In the genomic region with DNA sequence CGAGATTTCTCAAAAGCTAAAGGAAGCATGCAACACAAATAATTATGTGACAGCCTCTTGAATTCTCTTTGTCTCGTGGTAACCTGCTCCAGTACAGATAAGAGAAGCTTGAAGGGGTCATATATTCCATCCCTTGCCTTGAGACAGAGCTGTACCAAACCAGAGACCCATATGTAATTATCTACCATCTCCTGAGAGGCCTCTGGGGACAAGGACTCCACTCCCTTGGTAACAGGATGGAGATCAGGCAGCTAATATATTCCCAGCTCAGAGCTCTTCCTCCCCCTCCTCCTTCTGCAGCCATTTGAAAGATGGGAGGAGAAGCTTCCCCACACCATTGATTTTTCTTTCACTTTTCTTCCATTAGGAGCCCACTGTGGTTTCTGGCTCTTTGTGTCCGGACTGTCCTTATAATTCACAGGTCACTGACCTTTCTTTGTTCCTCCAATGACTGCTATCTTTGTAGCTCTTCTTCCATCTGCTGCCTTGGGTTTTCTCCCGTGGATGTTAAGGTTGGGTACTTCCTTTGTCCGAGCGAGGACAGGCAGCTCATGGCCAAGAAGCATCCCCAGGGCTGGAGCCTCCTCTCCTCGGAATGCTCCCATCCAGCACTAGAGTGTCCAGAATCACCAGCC, we compare ENCODE assay signal across 18 cellular contexts. TPM values are rescaled to one million over a fixed set of nuclear protein-coding genes. Genes with fewer than 3 reads are reported as not detected.
A peak's percentile ranks its signal among the peaks of the same experiment; 100 is the strongest.
DNase-seq lines count a peak whose midpoint lies in the region; ATAC-seq, FAIRE-seq and TF ChIP-seq lines count a peak whose summit lies in the region.
"Had no signal": no experiment of that assay in that cellular context is flagged by ENCODE, and none has a peak within 500 bp of the region (broad histone marks: within the 10 kb centered on the region; RNA-seq: fewer than 3 reads in every experiment).

No MANE protein-coding gene starts in this region.

- CTCF ChIA-PET in HepG2 (lab: Yijun Ruan, JAX; ENCODE audit: low intra/inter-chr PET ratio, low total read pairs) (no interaction called here), A673 (lab: Charles Lee) (no interaction called here)
- CTCF ChIA-PET in activated CD4-positive, alpha-beta memory T cell treated with anti-CD3 and anti-CD28 coated beads, Interleukin-2, amount 10 ng/mL, durations not matched to agents 7 days and 5 days (lab: Charles Lee): interaction anchor here (0.5 kb wide), 1 partner anchor 80 kb away, joined by 4 read pairs; no protein-coding TSS in a partner anchor

- intact Hi-C loops in HepG2 (cut with micrococcal nuclease; ENCODE audit: unreplicated experiment) (loop anchor here (5.0 kb wide), 1 partner anchor 40 kb away; no protein-coding TSS in a partner anchor), right lobe of liver (cut with DNase I) (no loop called here), A673 (cut with micrococcal nuclease; ENCODE audit: unreplicated experiment) (no loop called here)

- no TSS peak for BruUV-seq in HepG2 (replicated peaks; lab: Mats Ljungman, UMichigan)
- BruUV-seq in A673 (replicated peaks; lab: Mats Ljungman, UMichigan): no TSS peak

- H4K20me1 ChIP-seq in HepG2 (ENCODE audit: insufficient read depth, low read length) (no peaks in the 10 kb centered on the region), hepatocyte (ENCODE audit: insufficient read depth, poor library complexity, severe bottlenecking) (no peaks in the 10 kb centered on the region)

- POLR2A ChIA-PET in HepG2 (lab: Yijun Ruan, JAX): no interaction called here
- POLR2A ChIA-PET in activated CD4-positive, alpha-beta memory T cell treated with anti-CD3 and anti-CD28 coated beads, Interleukin-2, amount 10 ng/mL, durations not matched to agents 7 days and 5 days (lab: Charles Lee): no interaction called here
- POLR2A ChIA-PET in A673 (lab: Charles Lee; ENCODE audit: low non-redundant PET): no interaction called here

- TF ChIP-seq CTCF in HepG2 (CRISPR knock-in tag; IDR thresholded peaks at IDR 0.05): no peak
- no peak for TF ChIP-seq CTCF in right lobe of liver (IDR thresholded peaks at IDR 0.05)
- TF ChIP-seq CTCF in hepatocyte (IDR thresholded peaks at IDR 0.05; ENCODE audit: poor library complexity): no peak
- TF ChIP-seq CTCF in A673 (conservative IDR thresholded peaks at IDR 0.05; ENCODE audit: low read depth, low read length): no peak

- no peak overlapping the region for H3K27ac ChIP-seq in HepG2 (ENCODE audit: extremely low read length, insufficient read depth, low read length)
- H3K27ac ChIP-seq in right lobe of liver: no peak overlapping the region
- peak overlapping the region; percentile 97 for H3K27ac ChIP-seq in hepatocyte
- no peak overlapping the region for H3K27ac ChIP-seq in A673 (ENCODE audit: low read depth, low read length, poor library complexity, severe bottlenecking)
- H3K27ac ChIP-seq: lower lobe of right lung, skin epidermis had no signal

- no peak for DNase-seq in HepG2 (ENCODE audit: low spot score)
- no peak for DNase-seq in right lobe of liver
- DNase-seq in NCI-H526 (lab: John Stamatoyannopoulos, UW): peak; percentile 69 to 73
- no peak for DNase-seq in hepatocyte (ENCODE audit: low spot score)
- no peak for DNase-seq in activated CD4-positive, alpha-beta memory T cell treated with anti-CD3 and anti-CD28 coated beads, Interleukin-2, amount 10 ng/mL, durations not matched to agents 7 days and 5 days
- DNase-seq in activated T-cell treated with anti-CD3 and anti-CD28 coated beads for 4 hours: no peak
- DNase-seq in A673 (ENCODE audit: low spot score): no peak
- DNase-seq: activated CD4-positive, alpha-beta T cell treated with anti-CD3 and anti-CD28 coated beads for 36 hours; DND-41; foreskin fibroblast; lower lobe of right lung; NK-92 treated with Interleukin-12 subunit alpha and Interleukin-12 subunit beta, amount 100 ng/mL, for 24 hours; stimulated activated naive CD8-positive, alpha-beta T cell treated with anti-CD3 and anti-CD28 coated beads, Interleukin-15, amount 100 ng/mL, for 72 hours had no signal

- TF ChIP-seq POLR2A in HepG2 (IDR thresholded peaks at IDR 0.05; ENCODE audit: insufficient read depth in 1 of 2, low read depth in 2 of 2, low read length in 2 of 2) (no peak), right lobe of liver (IDR thresholded peaks at IDR 0.05) (no peak)

- no peaks in the 10 kb centered on the region for H3K9me2 ChIP-seq in hepatocyte (replicated peaks; ENCODE audit: insufficient read depth)

- H3K79me2 ChIP-seq in HepG2 (ENCODE audit: insufficient read depth, low read length): no peaks in the 10 kb centered on the region
- H3K79me2 ChIP-seq in hepatocyte: no peaks in the 10 kb centered on the region

- no peaks in the 10 kb centered on the region for H3K4me1 Mint-ChIP-seq in activated CD4-positive, alpha-beta memory T cell treated with anti-CD3 and anti-CD28 coated beads, Interleukin-2, amount 10 ng/mL, durations not matched to agents 7 days and 5 days
- H3K4me1 Mint-ChIP-seq: activated CD4-positive, alpha-beta T cell treated with anti-CD3 and anti-CD28 coated beads for 36 hours; central memory CD8-positive, alpha-beta T cell; stimulated activated naive CD8-positive, alpha-beta T cell treated with anti-CD3 and anti-CD28 coated beads, Interleukin-15, amount 100 ng/mL, for 72 hours had no signal

- H3K9me3 ChIP-seq in HepG2 (ENCODE audit: low read length) (no peaks in the 10 kb centered on the region), right lobe of liver (no peaks in the 10 kb centered on the region), hepatocyte (ENCODE audit: low read depth) (no peaks in the 10 kb centered on the region), A673 (ENCODE audit: low read depth, low read length, poor library complexity, severe bottlenecking) (no peaks in the 10 kb centered on the region)
- H3K9me3 ChIP-seq: lower lobe of right lung had no signal

- ATAC-seq in HepG2 (no peak), right lobe of liver (no peak), GM21723 (IDR thresholded peaks at IDR 0.05; ENCODE audit: unreplicated experiment) (no peak)
- ATAC-seq: activated CD4-positive, alpha-beta T cell treated with anti-CD3 and anti-CD28 coated beads for 36 hours; lower lobe of right lung; Right ventricle myocardium inferior; stimulated activated naive CD8-positive, alpha-beta T cell treated with anti-CD3 and anti-CD28 coated beads, Interleukin-15, amount 100 ng/mL, for 72 hours had no signal

- H2AFZ ChIP-seq in HepG2 (ENCODE audit: low read length) (no peak overlapping the region), hepatocyte (no peak overlapping the region)

- peaks cover 51% of the 10 kb centered on the region for H3K4me1 ChIP-seq in HepG2 (ENCODE audit: insufficient read depth, low read length)
- H3K4me1 ChIP-seq in right lobe of liver: peaks cover 0 to 40% (median 14%) of the 10 kb centered on the region in 4 donors
- peaks cover 29% of the 10 kb centered on the region for H3K4me1 ChIP-seq in hepatocyte (ENCODE audit: insufficient read depth)
- H3K4me1 ChIP-seq in A673 (ENCODE audit: insufficient read depth, low read length, poor library complexity, severe bottlenecking): no peaks in the 10 kb centered on the region

- H3K4me2 ChIP-seq in HepG2 (ENCODE audit: low read depth, low read length) (no peak overlapping the region), hepatocyte (no peak overlapping the region)

- H3K27me3 ChIP-seq in HepG2 (ENCODE audit: control insufficient read depth in 1 of 2, insufficient read depth in 2 of 2, low read length in 2 of 2) (peaks cover 1 to 20% of the 10 kb centered on the region in 2 experiments; a peak in 3 of 5 replicates), right lobe of liver (no peaks in the 10 kb centered on the region), hepatocyte (no peaks in the 10 kb centered on the region), A673 (replicated peaks; ENCODE audit: insufficient read depth, low read depth, low read length, poor library complexity) (no peaks in the 10 kb centered on the region)

- no peak for TF ChIP-seq RAD21 in HepG2 (CRISPR knock-in tag; IDR thresholded peaks at IDR 0.05)

- H3K36me3 ChIP-seq in HepG2 (replicated peaks in 1 of 2; ENCODE audit: control insufficient read depth in 1 of 2, insufficient read depth in 2 of 2, low read length in 2 of 2): no peaks in the 10 kb centered on the region
- no peaks in the 10 kb centered on the region for H3K36me3 ChIP-seq in right lobe of liver
- H3K36me3 ChIP-seq in hepatocyte (replicated peaks; ENCODE audit: insufficient read depth, low read depth): no peaks in the 10 kb centered on the region
- H3K36me3 ChIP-seq in A673 (ENCODE audit: insufficient read depth, low read length, poor library complexity, severe bottlenecking): no peaks in the 10 kb centered on the region
- H3K36me3 ChIP-seq: lower lobe of right lung had no signal

- no peaks in the 10 kb centered on the region for H3K9me3 Mint-ChIP-seq in activated CD4-positive, alpha-beta memory T cell treated with anti-CD3 and anti-CD28 coated beads, Interleukin-2, amount 10 ng/mL, durations not matched to agents 7 days and 5 days
- H3K9me3 Mint-ChIP-seq: central memory CD8-positive, alpha-beta T cell; stimulated activated naive CD8-positive, alpha-beta T cell treated with anti-CD3 and anti-CD28 coated beads, Interleukin-15, amount 100 ng/mL, for 72 hours had no signal

- WGBS in HepG2 (ENCODE audit: low lambda C conversion rate): 34% methylated on average over 7 of the region's 7 CpGs
- WGBS in right lobe of liver (ENCODE audit: insufficient coverage, low coverage, low lambda C conversion rate, missing lambda C conversion rate): 74% methylated on average over 7 of the region's 7 CpGs
- 55% methylated on average over 7 of the region's 7 CpGs for WGBS in hepatocyte (ENCODE audit: low lambda C conversion rate, missing lambda C conversion rate)

- in situ Hi-C loops in HepG2 (cut with HindIII; ENCODE audit: extremely low pct_ligation_motif_present, low pct_unique_long_range_greater_than_20kb): no loop called here

- no peak for FAIRE-seq in HepG2 (lab: Jason Lieb, UNC)
- FAIRE-seq: endometrium had no signal

- no peak overlapping the region for H3K9ac ChIP-seq in HepG2 (ENCODE audit: insufficient read depth, low read depth, low read length)

- TF ChIP-seq EP300 in HepG2 (IDR thresholded peaks at IDR 0.05; ENCODE audit: low read depth in 2 of 2, low read length in 2 of 2) (no peak), HepG2 (CRISPR knock-in tag; IDR thresholded peaks at IDR 0.05; ENCODE audit: borderline replicate concordance) (no peak)

- H3K4me3 Mint-ChIP-seq in activated CD4-positive, alpha-beta memory T cell treated with anti-CD3 and anti-CD28 coated beads, Interleukin-2, amount 10 ng/mL, durations not matched to agents 7 days and 5 days: no peak overlapping the region
- H3K4me3 Mint-ChIP-seq: activated CD4-positive, alpha-beta T cell treated with anti-CD3 and anti-CD28 coated beads for 36 hours; central memory CD8-positive, alpha-beta T cell; stimulated activated naive CD8-positive, alpha-beta T cell treated with anti-CD3 and anti-CD28 coated beads, Interleukin-15, amount 100 ng/mL, for 72 hours had no signal

- no peaks in the 10 kb centered on the region for H3K36me3 Mint-ChIP-seq in activated CD4-positive, alpha-beta memory T cell treated with anti-CD3 and anti-CD28 coated beads, Interleukin-2, amount 10 ng/mL, durations not matched to agents 7 days and 5 days (ENCODE audit: low read depth)

- H3K27me3 Mint-ChIP-seq in activated CD4-positive, alpha-beta memory T cell treated with anti-CD3 and anti-CD28 coated beads, Interleukin-2, amount 10 ng/mL, durations not matched to agents 7 days and 5 days: peaks cover 12% of the 10 kb centered on the region
- H3K27me3 Mint-ChIP-seq: activated CD4-positive, alpha-beta T cell treated with anti-CD3 and anti-CD28 coated beads for 36 hours; stimulated activated naive CD8-positive, alpha-beta T cell treated with anti-CD3 and anti-CD28 coated beads, Interleukin-15, amount 100 ng/mL, for 72 hours had no signal

- H3K4me3 ChIP-seq in HepG2 (replicated peaks in 1 of 3; ENCODE audit: insufficient read depth in 1 of 3, low read depth in 2 of 3, low read length in 3 of 3): no peak overlapping the region
- H3K4me3 ChIP-seq in right lobe of liver: no peak overlapping the region
- no peak overlapping the region for H3K4me3 ChIP-seq in hepatocyte
- H3K4me3 ChIP-seq in A673 (ENCODE audit: low read depth, low read length, poor library complexity, severe bottlenecking): no peak overlapping the region
- H3K4me3 ChIP-seq: lower lobe of right lung, skin epidermis had no signal

- no peak overlapping the region for H3K27ac Mint-ChIP-seq in activated CD4-positive, alpha-beta memory T cell treated with anti-CD3 and anti-CD28 coated beads, Interleukin-2, amount 10 ng/mL, durations not matched to agents 7 days and 5 days
- H3K27ac Mint-ChIP-seq: activated CD4-positive, alpha-beta T cell treated with anti-CD3 and anti-CD28 coated beads for 36 hours; stimulated activated naive CD8-positive, alpha-beta T cell treated with anti-CD3 and anti-CD28 coated beads, Interleukin-15, amount 100 ng/mL, for 72 hours had no signal

RNA-seq across cellular contexts. Expression of a gene that starts 51.3 kb away (rescaled TPM):
- total RNA-seq in HepG2 (2016; rRNA removed; fragmentation: Illumina TruSeq; extraction: Trizol): 1,135 and 1,941 TPM in 2 replicates
- total RNA-seq in HepG2 (2016; cell fraction: cytosol; rRNA removed; fragmentation: Illumina TruSeq; extraction: Trizol; ENCODE audit: low read depth): 204 and 218 TPM in 2 replicates
- total RNA-seq in HepG2 (2016; cell fraction: insoluble cytoplasmic fraction; rRNA removed; fragmentation: Illumina TruSeq; extraction: Trizol): 1,133 and 2,031 TPM in 2 replicates
- 342 and 376 TPM in 2 replicates for total RNA-seq in HepG2 (2016; cell fraction: membrane; rRNA removed; fragmentation: Illumina TruSeq; extraction: Trizol)
- 391 and 398 TPM in 2 replicates for total RNA-seq in HepG2 (2016; cell fraction: nucleus; rRNA removed; fragmentation: Illumina TruSeq; extraction: Trizol)
- polyA plus RNA-seq in HepG2 (2011; rRNA removed): 199 and 375 TPM in 2 replicates
- polyA plus RNA-seq in HepG2 (2011; cell fraction: cytosol; rRNA removed): 180 and 322 TPM in 2 replicates
- 56.5 and 80.7 TPM in 2 replicates for polyA plus RNA-seq in HepG2 (2011; cell fraction: nucleus; rRNA removed)
- polyA plus RNA-seq in HepG2 (2012): 523 and 688 TPM in 2 replicates
- polyA plus RNA-seq in HepG2 (2016; cell fraction: cytosol; fragmentation: Illumina TruSeq; extraction: Trizol; ENCODE audit: low read depth): 147 and 158 TPM in 2 replicates
- 1,845 and 2,024 TPM in 2 replicates for polyA plus RNA-seq in HepG2 (2016; cell fraction: insoluble cytoplasmic fraction; fragmentation: Illumina TruSeq; extraction: Trizol; ENCODE audit: low read depth)
- polyA plus RNA-seq in HepG2 (2016; cell fraction: membrane; fragmentation: Illumina TruSeq; extraction: Trizol; ENCODE audit: low read depth): 291 and 300 TPM in 2 replicates
- polyA plus RNA-seq in HepG2 (2016; cell fraction: nucleus; fragmentation: Illumina TruSeq; extraction: Trizol; ENCODE audit: insufficient read depth, low read depth): 648 and 664 TPM in 2 replicates
- polyA minus RNA-seq in HepG2 (2011; rRNA and poly(A)+ RNA removed; ENCODE audit: low replicate concordance): 41.7 and 64.0 TPM in 2 replicates
- 133 and 146 TPM in 2 replicates for polyA minus RNA-seq in HepG2 (2011; cell fraction: cytosol; rRNA and poly(A)+ RNA removed)
- polyA minus RNA-seq in HepG2 (2011; cell fraction: nucleus; rRNA and poly(A)+ RNA removed): 169 and 178 TPM in 2 replicates
- 100 to 1,000 TPM; 130 to 301 (median 227) TPM for total RNA-seq in right lobe of liver
- 705 and 910 TPM in 2 replicates for total RNA-seq in hepatocyte
- 1,204 and 1,284 TPM in 2 replicates for polyA plus RNA-seq in hepatocyte
- total RNA-seq in activated CD4-positive, alpha-beta memory T cell treated with anti-CD3 and anti-CD28 coated beads, Interleukin-2, amount 10 ng/mL, durations not matched to agents 7 days and 5 days: 100 to 1,000 TPM; 426 to 432 TPM
- 477 and 520 TPM in 2 replicates for total RNA-seq in A673 (2021)

Comparison
In these comparisons a context has a peak if more than half of its experiments do, and no peak if none do; other contexts are left out.
1. DNase-seq: peak in NCI-H526 (2 of 2); none in HepG2 (single experiment), right lobe of liver (0 of 3), hepatocyte (single experiment), activated CD4-positive, alpha-beta memory T cell treated with anti-CD3 and anti-CD28 coated beads, Interleukin-2, amount 10 ng/mL, durations not matched to agents 7 days and 5 days (single experiment), activated T-cell treated with anti-CD3 and anti-CD28 coated beads for 4 hours (single experiment) and A673 (single experiment).